In genomic region chr7:2518101-2518500, GRCh38 we compare ENCODE assay signal across 10 cellular contexts. TPM values are rescaled to one million over a fixed set of nuclear protein-coding genes. Genes with fewer than 3 reads are reported as not detected.
DNase-seq lines count a peak whose midpoint lies in the region; ATAC-seq, FAIRE-seq and TF ChIP-seq lines count a peak whose summit lies in the region.
"Had no signal": no experiment of that assay in that cellular context is flagged by ENCODE, and none has a peak within 500 bp of the region (broad histone marks: within the 10 kb centered on the region; RNA-seq: fewer than 3 reads in every experiment).

No MANE protein-coding gene starts in this region.

- peaks cover 4% of the 10 kb centered on the region for H3K27me3 Mint-ChIP-seq in activated CD8-positive, alpha-beta memory T cell treated with anti-CD3 and anti-CD28 coated beads, Interleukin-2, amount 10 ng/mL, durations not matched to agents 7 days and 5 days

- peaks cover 15% of the 10 kb centered on the region for H3K36me3 Mint-ChIP-seq in activated CD8-positive, alpha-beta memory T cell treated with anti-CD3 and anti-CD28 coated beads, Interleukin-2, amount 10 ng/mL, durations not matched to agents 7 days and 5 days
- H3K36me3 Mint-ChIP-seq in stimulated activated effector memory CD8-positive, alpha-beta T cell treated with anti-CD3 and anti-CD28 coated beads, Interleukin-12 subunit alpha, Interleukin-12 subunit beta, amount 100 ng/mL, for 72 hours, result peaks cover 29% of the 10 kb centered on the region

- H3K79me1 ChIP-seq in H1 (ENCODE audit: low read depth, low read length), result no peaks in the 10 kb centered on the region; the same call in 1 of the 2 replicates

- H3K36me3 ChIP-seq in H1 (ENCODE audit: control insufficient read depth in 2 of 4, insufficient read depth in 4 of 4, low read length in 3 of 4) (no peaks in the 10 kb centered on the region), lower lobe of right lung (no peaks in the 10 kb centered on the region)

- peaks cover 27% of the 10 kb centered on the region for H3K4me1 Mint-ChIP-seq in activated CD8-positive, alpha-beta memory T cell treated with anti-CD3 and anti-CD28 coated beads, Interleukin-2, amount 10 ng/mL, durations not matched to agents 7 days and 5 days
- peaks cover 42% of the 10 kb centered on the region for H3K4me1 Mint-ChIP-seq in stimulated activated effector memory CD8-positive, alpha-beta T cell treated with anti-CD3 and anti-CD28 coated beads, Interleukin-12 subunit alpha, Interleukin-12 subunit beta, amount 100 ng/mL, for 72 hours

- DNase-seq in activated CD8-positive, alpha-beta memory T cell treated with anti-CD3 and anti-CD28 coated beads, Interleukin-2, amount 10 ng/mL, durations not matched to agents 7 days and 5 days, result no peak
- no peak for DNase-seq in activated CD8-positive, alpha-beta memory T cell treated with anti-CD3 and anti-CD28 coated beads for 24 hours
- DNase-seq in NCI-H69 (lab: John Stamatoyannopoulos, UW) (peak; percentile 90), H1 (ENCODE audit: low read depth in 1 of 2, low spot score in 2 of 2) (no peak), hepatic stellate cell (ENCODE audit: low spot score) (no peak), lower lobe of right lung (no peak)
- DNase-seq in stimulated activated effector memory CD8-positive, alpha-beta T cell treated with anti-CD3 and anti-CD28 coated beads, Interleukin-12 subunit alpha, Interleukin-12 subunit beta, amount 100 ng/mL, for 72 hours (ENCODE audit: low spot score in 2 of 2), result no peak
- DNase-seq: head of caudate nucleus, Right ventricle myocardium superior had no signal

- no peak overlapping the region for H3K14ac ChIP-seq in H1 (ENCODE audit: insufficient read length)

- TF ChIP-seq CTCF in H1 (IDR thresholded peaks at IDR 0.05; ENCODE audit: control extremely low read depth in 1 of 3, insufficient read depth in 1 of 3, low read depth in 1 of 3, low read length in 3 of 3) (no peak), lower lobe of right lung (IDR thresholded peaks at IDR 0.05) (no peak)

- H3K23ac ChIP-seq in H1 (ENCODE audit: insufficient read length), result no peak overlapping the region

- no peak overlapping the region for H4K5ac ChIP-seq in H1 (ENCODE audit: insufficient read length, low read depth, low read length)

- H3K4me2 ChIP-seq in H1 (ENCODE audit: insufficient read depth in 1 of 2, low read depth in 2 of 2, low read length in 2 of 2), result peak overlapping the region; percentile 85 to 96; a peak in 3 of 4 replicates

- H4K91ac ChIP-seq in H1 (replicated peaks; ENCODE audit: insufficient read length, low read length), result peak overlapping the region; percentile 11

- H3K23me2 ChIP-seq in H1 (ENCODE audit: low read depth, low read length), result peaks cover 27% of the 10 kb centered on the region

- CTCF ChIA-PET in activated CD8-positive, alpha-beta memory T cell treated with anti-CD3 and anti-CD28 coated beads, Interleukin-2, amount 10 ng/mL, durations not matched to agents 7 days and 5 days (lab: Charles Lee), result no interaction called here
- CTCF ChIA-PET in H1 (lab: Charles Lee; ENCODE audit: partially characterized antibody), result interaction anchor here (0.6 to 2.1 kb wide), 9 partner anchors 10 to 149 kb away, joined by 3 to 9 read pairs (median 4); no protein-coding TSS in a partner anchor

- no peak overlapping the region for H3K56ac ChIP-seq in H1 (replicated peaks; ENCODE audit: insufficient read length, low read depth, low read length)

- H2AFZ ChIP-seq in H1 (ENCODE audit: low read length), result no peak overlapping the region

- peaks cover 0 to 22% (median 12%) of the 10 kb centered on the region in 4 experiments; a peak in 6 of 7 replicates for H3K27me3 ChIP-seq in H1 (replicated peaks in 1 of 4; ENCODE audit: control insufficient read depth in 3 of 4, extremely low read depth in 1 of 4, insufficient read depth in 3 of 4, low read length in 3 of 4)
- no peaks in the 10 kb centered on the region for H3K27me3 ChIP-seq in lower lobe of right lung (ENCODE audit: low read depth)

- no peak overlapping the region for H3K27ac Mint-ChIP-seq in activated CD8-positive, alpha-beta memory T cell treated with anti-CD3 and anti-CD28 coated beads, Interleukin-2, amount 10 ng/mL, durations not matched to agents 7 days and 5 days
- peak overlapping the region; percentile 63 for H3K27ac Mint-ChIP-seq in stimulated activated effector memory CD8-positive, alpha-beta T cell treated with anti-CD3 and anti-CD28 coated beads, Interleukin-12 subunit alpha, Interleukin-12 subunit beta, amount 100 ng/mL, for 72 hours

- H3K4ac ChIP-seq in H1 (replicated peaks; ENCODE audit: insufficient read length, low read depth, low read length), result peak overlapping the region; percentile 86

- peak overlapping the region; percentile 48; the same call in 1 of the 2 replicates for H3K18ac ChIP-seq in H1 (ENCODE audit: extremely low read depth, low read length)

- 50% methylated on average over 8 of the region's 8 CpGs; no CpG with 5 or more reads in 1 of the 2 experiments for WGBS in H1 (ENCODE audit: extremely low coverage in 1 of 2, insufficient coverage in 1 of 2, insufficient read length in 1 of 2, insufficient replicate concordance in 2 of 2, low coverage in 1 of 2, low lambda C conversion rate in 2 of 2, missing lambda C conversion rate in 1 of 2), 2 experiments

- intact Hi-C loops in lower lobe of right lung (cut with DNase I), result no loop called here

- TF ChIP-seq POLR2A in H1 (IDR thresholded peaks at IDR 0.05; ENCODE audit: control extremely low read depth in 1 of 2, low read depth in 2 of 2, low read length in 2 of 2), result no peak

- peak overlapping the region in 3 of 4 experiments; percentile 12 to 57 (median 32); a peak in 3 of 8 replicates for H3K4me3 ChIP-seq in H1 (ENCODE audit: extremely low read depth in 1 of 4, insufficient read depth in 2 of 4, low read depth in 3 of 4, low read length in 4 of 4)
- no peak overlapping the region for H3K4me3 ChIP-seq in lower lobe of right lung

- peak overlapping the region; percentile 75; the same call in 1 of the 2 replicates for H2AK5ac ChIP-seq in H1 (ENCODE audit: low read depth, low read length)

- H2BK120ac ChIP-seq in H1 (replicated peaks; ENCODE audit: low read depth, low read length), result peak overlapping the region; percentile 72

- H2BK15ac ChIP-seq in H1 (ENCODE audit: low read length), result peak overlapping the region; percentile 89; the same call in 1 of the 2 replicates

- no peaks in the 10 kb centered on the region for H3K9me3 Mint-ChIP-seq in activated CD8-positive, alpha-beta memory T cell treated with anti-CD3 and anti-CD28 coated beads, Interleukin-2, amount 10 ng/mL, durations not matched to agents 7 days and 5 days (ENCODE audit: low read depth)
- H3K9me3 Mint-ChIP-seq in stimulated activated effector memory CD8-positive, alpha-beta T cell treated with anti-CD3 and anti-CD28 coated beads, Interleukin-12 subunit alpha, Interleukin-12 subunit beta, amount 100 ng/mL, for 72 hours, result no peaks in the 10 kb centered on the region

- H3K4me1 ChIP-seq in H1 (replicated peaks in 1 of 4; ENCODE audit: control insufficient read depth in 3 of 4, insufficient read depth in 4 of 4, low read length in 3 of 4) (peaks cover 3 to 44% (median 37%) of the 10 kb centered on the region in 4 experiments), lower lobe of right lung (peaks cover 37% of the 10 kb centered on the region)

- TF ChIP-seq RAD21 in H1 (IDR thresholded peaks at IDR 0.05 in 1 of 2, conservative IDR thresholded peaks at IDR 0.05 in 1 of 2; ENCODE audit: low read depth in 2 of 2, low read length in 2 of 2), result no peak

- no peak for FAIRE-seq in H1 (lab: Jason Lieb, UNC)

- no peaks in the 10 kb centered on the region for H3K9me3 ChIP-seq in H1 (ENCODE audit: insufficient read depth in 2 of 2, low read depth in 1 of 2, low read length in 1 of 2)
- H3K9me3 ChIP-seq in lower lobe of right lung, result no peaks in the 10 kb centered on the region

- peak overlapping the region; percentile 51; the same call in 1 of the 2 replicates for H2BK20ac ChIP-seq in H1 (ENCODE audit: low read length)

- peaks cover 14 to 19% of the 10 kb centered on the region in 2 experiments for H4K20me1 ChIP-seq in H1 (replicated peaks in 1 of 2; ENCODE audit: control insufficient read depth in 1 of 2, insufficient read depth in 2 of 2, low read length in 2 of 2)

- H3K4me3 Mint-ChIP-seq in activated CD8-positive, alpha-beta memory T cell treated with anti-CD3 and anti-CD28 coated beads, Interleukin-2, amount 10 ng/mL, durations not matched to agents 7 days and 5 days, result peak overlapping the region; percentile 51
- peak overlapping the region; percentile 68 for H3K4me3 Mint-ChIP-seq in stimulated activated effector memory CD8-positive, alpha-beta T cell treated with anti-CD3 and anti-CD28 coated beads, Interleukin-12 subunit alpha, Interleukin-12 subunit beta, amount 100 ng/mL, for 72 hours

- H3K27ac ChIP-seq in H1 (ENCODE audit: low read depth, low read length), result no peak overlapping the region
- H3K27ac ChIP-seq in lower lobe of right lung, result no peak overlapping the region

- POLR2A ChIA-PET in H1 (lab: Charles Lee; ENCODE audit: partially characterized antibody), result interaction anchor here (1.1 to 1.5 kb wide), 9 partner anchors 8 to 113 kb away, joined by 3 to 8 read pairs (median 3); partner anchors contain the start of gene TTYH3

- 0 out of 2 replicates have a peak overlapping the region, but pooled peaks have one; percentile 66 for H2BK5ac ChIP-seq in H1 (ENCODE audit: low read depth, low read length)

- no peak overlapping the region for H3K9ac ChIP-seq in H1 (replicated peaks in 1 of 4; ENCODE audit: extremely low read depth in 1 of 4, low read depth in 3 of 4, low read length in 3 of 4)

- peaks cover 0 to 20% of the 10 kb centered on the region in 2 experiments; a peak in 3 of 4 replicates for H3K79me2 ChIP-seq in H1 (ENCODE audit: control insufficient read depth in 1 of 2, insufficient read depth in 2 of 2, low read length in 2 of 2)

- H2BK12ac ChIP-seq in H1 (ENCODE audit: low read depth, low read length), result peak overlapping the region; percentile 45; the same call in 1 of the 2 replicates

- no peak for ATAC-seq in activated CD8-positive, alpha-beta memory T cell treated with anti-CD3 and anti-CD28 coated beads, Interleukin-2, amount 10 ng/mL, durations not matched to agents 7 days and 5 days
- ATAC-seq in stimulated activated effector memory CD8-positive, alpha-beta T cell treated with anti-CD3 and anti-CD28 coated beads, Interleukin-12 subunit alpha, Interleukin-12 subunit beta, amount 100 ng/mL, for 72 hours, result no peak
- ATAC-seq in lower lobe of right lung (no peak), GM21717 (IDR thresholded peaks at IDR 0.05; ENCODE audit: unreplicated experiment) (no peak)

- no peak for TF ChIP-seq EP300 in H1 (IDR thresholded peaks at IDR 0.05; ENCODE audit: borderline replicate concordance in 1 of 2, low read depth in 2 of 2, low read length in 2 of 2)

- no peak overlapping the region for H4K8ac ChIP-seq in H1 (ENCODE audit: extremely low read depth, insufficient read depth, low read length)

RNA-seq across cellular contexts. Expression of gene LFNG, which starts 1.5 kb away (rescaled TPM):
- 100 to 1,000 TPM; 101 to 104 TPM for total RNA-seq in activated CD8-positive, alpha-beta memory T cell treated with anti-CD3 and anti-CD28 coated beads, Interleukin-2, amount 10 ng/mL, durations not matched to agents 7 days and 5 days
- total RNA-seq in H1 (2021; fragmentation: NEBNext Ultra II Directional; extraction: Animal tissue kit (Norgen Biotek cat#: 25700)), result 28.9 and 31.6 TPM in 2 replicates
- polyA plus RNA-seq in H1 (2011; rRNA removed), result 35.6 and 53.0 TPM in 2 replicates
- 34.6 TPM for polyA plus RNA-seq in H1 (2011; cell fraction: cytosol; rRNA removed)
- polyA plus RNA-seq in H1 (2011; cell fraction: nucleus; rRNA removed), result 59.9 TPM
- 25.2 to 37.3 TPM (median 35.0 TPM) in 4 replicates for polyA plus RNA-seq in H1 (2012, experiment 1 of 2)
- 31.6 TPM for polyA plus RNA-seq in H1 (2012, experiment 2 of 2)
- 26.6 TPM for polyA plus RNA-seq in H1 (2013, experiment 1 of 2)
- polyA plus RNA-seq in H1 (2013, experiment 2 of 2), result 29.4 TPM
- 15.4 and 17.4 TPM in 2 replicates for polyA minus RNA-seq in H1 (2011; rRNA and poly(A)+ RNA removed)
- polyA minus RNA-seq in H1 (2011; cell fraction: cytosol; rRNA and poly(A)+ RNA removed), result 36.6 TPM
- 37.5 TPM for polyA minus RNA-seq in H1 (2011; cell fraction: nucleus; rRNA and poly(A)+ RNA removed)
- total RNA-seq in lower lobe of right lung, result 42.6 TPM

RNA-seq across cellular contexts. Expression of gene BRAT1, which starts 37.2 kb away (rescaled TPM):
- total RNA-seq in activated CD8-positive, alpha-beta memory T cell treated with anti-CD3 and anti-CD28 coated beads, Interleukin-2, amount 10 ng/mL, durations not matched to agents 7 days and 5 days, result 10 to 100 TPM; 41.5 to 43.5 TPM
- total RNA-seq in H1 (2021; fragmentation: NEBNext Ultra II Directional; extraction: Animal tissue kit (Norgen Biotek cat#: 25700)), result 42.3 and 45.2 TPM in 2 replicates
- polyA plus RNA-seq in H1 (2011; rRNA removed), result 36.8 and 60.5 TPM in 2 replicates
- polyA plus RNA-seq in H1 (2011; cell fraction: cytosol; rRNA removed), result 40.8 TPM
- polyA plus RNA-seq in H1 (2011; cell fraction: nucleus; rRNA removed), result 163 TPM
- polyA plus RNA-seq in H1 (2012, experiment 1 of 2), result 30.5 to 38.9 TPM (median 37.6 TPM) in 4 replicates
- polyA plus RNA-seq in H1 (2012, experiment 2 of 2), result 34.5 TPM
- 25.6 TPM for polyA plus RNA-seq in H1 (2013, experiment 1 of 2)
- polyA plus RNA-seq in H1 (2013, experiment 2 of 2), result 21.6 TPM
- 10.4 and 12.6 TPM in 2 replicates for polyA minus RNA-seq in H1 (2011; rRNA and poly(A)+ RNA removed)
- polyA minus RNA-seq in H1 (2011; cell fraction: cytosol; rRNA and poly(A)+ RNA removed), result 21.5 TPM
- polyA minus RNA-seq in H1 (2011; cell fraction: nucleus; rRNA and poly(A)+ RNA removed), result 25.1 TPM
- 24.4 TPM for total RNA-seq in lower lobe of right lung

RNA-seq across cellular contexts. Expression of gene IQCE, which starts 40.7 kb away (rescaled TPM):
- 10 to 100 TPM; 14.9 to 15.2 TPM for total RNA-seq in activated CD8-positive, alpha-beta memory T cell treated with anti-CD3 and anti-CD28 coated beads, Interleukin-2, amount 10 ng/mL, durations not matched to agents 7 days and 5 days
- total RNA-seq in H1 (2021; fragmentation: NEBNext Ultra II Directional; extraction: Animal tissue kit (Norgen Biotek cat#: 25700)), result 4.9 and 5.7 TPM in 2 replicates
- polyA plus RNA-seq in H1 (2011; rRNA removed), result 2.2 and 3.1 TPM in 2 replicates
- 3.1 TPM for polyA plus RNA-seq in H1 (2011; cell fraction: cytosol; rRNA removed)
- polyA plus RNA-seq in H1 (2011; cell fraction: nucleus; rRNA removed), result 7.4 TPM
- polyA plus RNA-seq in H1 (2012, experiment 1 of 2), result 3.0 to 4.0 TPM (median 3.7 TPM) in 4 replicates
- polyA plus RNA-seq in H1 (2012, experiment 2 of 2), result 2.0 TPM
- 2.6 TPM for polyA plus RNA-seq in H1 (2013, experiment 1 of 2)
- polyA plus RNA-seq in H1 (2013, experiment 2 of 2), result 2.5 TPM
- polyA minus RNA-seq in H1 (2011; rRNA and poly(A)+ RNA removed), result 2.8 and 3.1 TPM in 2 replicates
- 2.8 TPM for polyA minus RNA-seq in H1 (2011; cell fraction: cytosol; rRNA and poly(A)+ RNA removed)
- polyA minus RNA-seq in H1 (2011; cell fraction: nucleus; rRNA and poly(A)+ RNA removed), result 6.4 TPM
- 32.0 TPM for total RNA-seq in lower lobe of right lung

RNA-seq across cellular contexts. Expression of gene GRIFIN, which starts 41.9 kb away (rescaled TPM):
- total RNA-seq in activated CD8-positive, alpha-beta memory T cell treated with anti-CD3 and anti-CD28 coated beads, Interleukin-2, amount 10 ng/mL, durations not matched to agents 7 days and 5 days, result not detected
- total RNA-seq in H1 (2021; fragmentation: NEBNext Ultra II Directional; extraction: Animal tissue kit (Norgen Biotek cat#: 25700)), result not detected in 2 replicates
- polyA plus RNA-seq in H1 (2011; rRNA removed), result not detected in 2 replicates
- not detected for polyA plus RNA-seq in H1 (2011; cell fraction: cytosol; rRNA removed)
- not detected for polyA plus RNA-seq in H1 (2011; cell fraction: nucleus; rRNA removed)
- not detected in 4 replicates for polyA plus RNA-seq in H1 (2012, experiment 1 of 2)
- polyA plus RNA-seq in H1 (2012, experiment 2 of 2), result not detected
- not detected for polyA plus RNA-seq in H1 (2013, experiment 1 of 2)
- not detected for polyA plus RNA-seq in H1 (2013, experiment 2 of 2)
- polyA minus RNA-seq in H1 (2011; rRNA and poly(A)+ RNA removed), result not detected in 2 replicates
- not detected for polyA minus RNA-seq in H1 (2011; cell fraction: cytosol; rRNA and poly(A)+ RNA removed)
- polyA minus RNA-seq in H1 (2011; cell fraction: nucleus; rRNA and poly(A)+ RNA removed), result not detected
- total RNA-seq in lower lobe of right lung, result not detected
- total RNA-seq: Right ventricle myocardium superior had no signal
